Comparison of ENCODE assay signal across 2 cellular contexts in genomic region chr6:37512400-37512958, GRCh38.
A peak's percentile ranks its signal among the peaks of the same experiment; 100 is the strongest.
TF ChIP-seq lines count a peak whose summit lies in the region.

No MANE protein-coding gene starts in this region.

TF ChIP-seq in IMR-90, 13 proteins besides CTCF, POLR2A, EP300 and RAD21:
- no peak for TF ChIP-seq MAFK (IDR thresholded peaks at IDR 0.05; ENCODE audit: low read depth, low read length)
- no peak for TF ChIP-seq MXI1 (IDR thresholded peaks at IDR 0.05; ENCODE audit: borderline replicate concordance, low read depth, low read length)
- no peak for TF ChIP-seq NFE2L2 (IDR thresholded peaks at IDR 0.05; ENCODE audit: low read depth, low read length)
- TF ChIP-seq MAZ (IDR thresholded peaks at IDR 0.05; ENCODE audit: borderline replicate concordance, low read depth, low read length): no peak
- TF ChIP-seq CHD1 (IDR thresholded peaks at IDR 0.05; ENCODE audit: low read depth, low read length): no peak
- TF ChIP-seq RCOR1 (IDR thresholded peaks at IDR 0.05; ENCODE audit: insufficient replicate concordance, low read length): no peak
- TF ChIP-seq BHLHE40 (IDR thresholded peaks at IDR 0.05; ENCODE audit: low read depth, low read length): no peak
- no peak for TF ChIP-seq ELK1 (IDR thresholded peaks at IDR 0.05; ENCODE audit: borderline replicate concordance, low read depth, low read length)
- no peak for TF ChIP-seq SMC3 (IDR thresholded peaks at IDR 0.05; ENCODE audit: low read depth, low read length)
- TF ChIP-seq FOS (IDR thresholded peaks at IDR 0.05; ENCODE audit: low read depth, low read length): no peak
- no peak for TF ChIP-seq RFX5 (IDR thresholded peaks at IDR 0.05; ENCODE audit: low read depth, low read length)
- no peak for TF ChIP-seq USF2 (IDR thresholded peaks at IDR 0.05; ENCODE audit: low read depth, low read length)
- no peak for TF ChIP-seq CEBPB (IDR thresholded peaks at IDR 0.05; ENCODE audit: low read depth, low read length)
TF ChIP-seq in IMR-90: peak in this region for 0.

TF ChIP-seq in H1, 55 proteins besides CTCF, POLR2A, EP300 and RAD21:
- TF ChIP-seq RBBP5 (IDR thresholded peaks at IDR 0.05; ENCODE audit: borderline replicate concordance, low read depth, low read length): peak; percentile 10; the same call in 1 of the 2 replicates
- no peak for TF ChIP-seq EGR1 (IDR thresholded peaks at IDR 0.05; ENCODE audit: borderline replicate concordance, low read depth, low read length)
- peak; percentile 81 for TF ChIP-seq E2F6 (IDR thresholded peaks at IDR 0.05)
- TF ChIP-seq CREB1 (IDR thresholded peaks at IDR 0.05): no peak
- TF ChIP-seq MAX (IDR thresholded peaks at IDR 0.05): peak; percentile 56
- peak; percentile 78; the same call in 1 of the 2 replicates for TF ChIP-seq RXRA (IDR thresholded peaks at IDR 0.05; ENCODE audit: insufficient read depth, low read depth, low read length)
- TF ChIP-seq KDM1A (IDR thresholded peaks at IDR 0.05; ENCODE audit: borderline replicate concordance, low read length): peak; percentile 49; the same call in 1 of the 2 replicates
- peak; percentile 94 for TF ChIP-seq TEAD4 (IDR thresholded peaks at IDR 0.05; ENCODE audit: low read depth, low read length)
- TF ChIP-seq SUZ12 (IDR thresholded peaks at IDR 0.05; ENCODE audit: low read length): peak; percentile 34; the same call in 1 of the 2 replicates
- TF ChIP-seq CTBP2 (IDR thresholded peaks at IDR 0.05; ENCODE audit: borderline replicate concordance, insufficient read depth, insufficient read length, low read length): peak; percentile 96
- TF ChIP-seq ASH2L (IDR thresholded peaks at IDR 0.05; ENCODE audit: low read length): peak; percentile 37
